Comparison of ENCODE assay signal across 26 cellular contexts in the genomic region with DNA sequence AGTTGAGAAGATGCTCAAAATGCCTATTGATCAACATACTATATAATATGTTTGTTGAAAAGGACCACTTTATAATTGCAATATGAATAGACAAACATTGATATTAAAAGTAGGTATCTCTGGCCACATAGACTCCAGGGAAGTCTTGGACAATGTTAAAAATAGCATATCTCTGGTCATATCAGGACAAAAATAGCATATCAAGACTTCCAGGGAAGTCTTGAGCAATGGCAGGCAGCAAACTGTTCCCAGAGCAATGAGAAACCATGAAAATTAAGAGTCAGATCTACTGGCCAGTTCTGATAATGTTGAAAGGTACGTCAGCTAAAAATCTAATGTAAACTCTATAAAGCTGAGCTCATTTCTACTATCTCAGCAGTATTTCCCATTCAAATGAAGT.
"Had no signal": no experiment of that assay in that cellular context is flagged by ENCODE, and none has a peak within 500 bp of the region (broad histone marks: within the 10 kb centered on the region; RNA-seq: fewer than 3 reads in every experiment).

No MANE protein-coding gene starts in this region.

- ATAC-seq: left colon; left lung; lower lobe of right lung; naive thymus-derived CD4-positive, alpha-beta T cell; natural killer cell treated with Interleukin-12 subunit alpha and Interleukin-12 subunit beta and Interleukin-15 and Interleukin-18, amount 100 ng/mL, for 72 hours; right cardiac atrium; stimulated activated memory B cell treated with anti-CD40 and anti-IgM and Interleukin-4, amounts not matched to agents 10 μg/mL and 1 μg/mL and 100 μg/mL, for 72 hours; stimulated activated naive CD8-positive, alpha-beta T cell treated with anti-CD3 and anti-CD28 coated beads, Interleukin-15, amount 100 ng/mL, for 72 hours had no signal

- H3K4me1 ChIP-seq: left lung, lower lobe of right lung, prostate gland, sigmoid colon, tibial nerve, uterus had no signal

- H3K9me3 ChIP-seq: left lung, lower lobe of right lung, ovary, prostate gland, sigmoid colon, tibial nerve, uterus had no signal

- H3K27me3 ChIP-seq: hepatocyte, left lung, ovary, sigmoid colon, tibial nerve, uterus had no signal

- H3K27ac ChIP-seq: hepatocyte, left lung, lower lobe of right lung, ovary, prostate gland, sigmoid colon, tibial nerve, uterus had no signal

- H2AFZ ChIP-seq: hepatocyte had no signal

- H3K4me2 ChIP-seq: hepatocyte, smooth muscle cell had no signal

- H3K4me3 ChIP-seq: hepatocyte, left lung, lower lobe of right lung, ovary, prostate gland, sigmoid colon, smooth muscle cell, tibial nerve, uterus had no signal

- H3K79me2 ChIP-seq: hepatocyte had no signal

- H3K36me3 ChIP-seq: left lung, lower lobe of right lung, ovary, prostate gland, sigmoid colon, tibial nerve, uterus had no signal

- DNase-seq: kidney; left colon; left lung; lower lobe of right lung; mammary epithelial cell; mesenchymal stem cell; naive thymus-derived CD4-positive, alpha-beta T cell; ovary; posterior cingulate gyrus; retina; right cardiac atrium; sigmoid colon; stimulated activated CD4-positive, alpha-beta T cell treated with anti-CD3 and anti-CD28 coated beads, Interleukin-1b, Interleukin-23, amount 100 ng/mL, for 48 hours; stimulated activated CD4-positive, alpha-beta T cell treated with anti-CD3 and anti-CD28 coated beads, Interleukin-2, amount 100 ng/mL, for 48 hours; stimulated activated CD4-positive, alpha-beta T cell treated with anti-CD3 and anti-CD28 coated beads, Interleukin-4, amount 100 ng/mL, for 4 hours; stimulated activated CD8-positive, alpha-beta memory T cell treated with anti-CD3 and anti-CD28 coated beads, Interleukin-4, amount 100 ng/mL, for 48 hours; stimulated activated naive CD4-positive, alpha-beta T cell treated with Interleukin-2 at 50 U/mL for 16 hours; stimulated activated naive CD8-positive, alpha-beta T cell treated with anti-CD3 and anti-CD28 coated beads, Interleukin-15, amount 100 ng/mL, for 72 hours; substantia nigra; uterus had no signal
